Comparison of ENCODE assay signal across 12 cellular contexts in the genomic region with DNA sequence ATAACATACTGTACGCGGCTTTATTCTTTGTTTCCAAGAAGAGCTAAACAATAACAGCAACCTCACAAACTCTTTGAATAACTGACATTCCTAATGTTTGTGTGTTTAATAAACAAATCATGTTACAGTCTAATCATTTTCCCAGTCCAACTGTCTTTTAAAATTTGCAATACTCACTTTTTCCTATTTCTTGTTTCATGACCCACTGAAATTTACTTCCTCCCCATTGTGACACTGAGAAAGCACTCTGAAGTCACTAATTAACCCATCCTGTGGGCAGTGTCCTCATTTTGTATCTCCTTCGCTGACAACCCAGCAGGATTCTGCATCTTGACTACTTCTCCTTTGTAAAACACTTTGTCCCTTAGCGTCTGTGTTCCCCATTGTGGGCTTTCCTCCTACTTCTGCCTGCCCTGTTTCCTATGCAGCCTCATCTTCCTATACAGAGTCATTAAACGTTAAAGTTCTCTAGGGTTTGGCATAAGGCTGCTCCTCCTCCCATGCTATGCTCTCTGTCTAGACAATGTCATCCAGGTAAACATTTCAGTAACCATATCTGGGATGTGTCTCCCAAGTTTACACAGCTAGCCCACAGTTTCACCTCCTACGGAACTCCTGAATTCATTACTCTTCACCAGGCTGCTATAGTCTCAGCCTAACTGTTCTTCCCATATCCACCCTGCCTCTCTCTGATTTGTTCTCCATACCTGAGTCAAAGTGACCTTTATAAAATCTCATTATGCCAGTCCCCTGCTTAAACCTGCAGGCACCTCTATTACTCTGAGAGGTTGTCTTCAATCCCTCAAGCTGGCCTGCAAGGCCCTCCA.
DNase-seq lines count a peak whose midpoint lies in the region; ATAC-seq and TF ChIP-seq lines count a peak whose summit lies in the region.
"Had no signal": no experiment of that assay in that cellular context is flagged by ENCODE, and none has a peak within 500 bp of the region (broad histone marks: within the 10 kb centered on the region; RNA-seq: fewer than 3 reads in every experiment).

No MANE protein-coding gene starts in this region.

- H3K4me3 Mint-ChIP-seq in dendritic cell treated with granulocyte-macrophage colony-stimulating factor and Interleukin-4, amounts not matched to agents 40 ng/mL and 50 ng/mL, for 4 days: no peak overlapping the region
- H3K4me3 Mint-ChIP-seq in neural progenitor cell (peak overlapping the region; percentile 5), endodermal cell (no peak overlapping the region)
- H3K4me3 Mint-ChIP-seq: CD4-positive, alpha-beta T cell; IgD-negative memory B cell had no signal

- no peaks in the 10 kb centered on the region for H3K9me3 Mint-ChIP-seq in dendritic cell treated with granulocyte-macrophage colony-stimulating factor and Interleukin-4, amounts not matched to agents 40 ng/mL and 50 ng/mL, for 4 days
- no peaks in the 10 kb centered on the region for H3K9me3 Mint-ChIP-seq in neural progenitor cell
- H3K9me3 Mint-ChIP-seq in endodermal cell: no peaks in the 10 kb centered on the region
- H3K9me3 Mint-ChIP-seq: CD4-positive, alpha-beta T cell; IgD-negative memory B cell had no signal

- no peaks in the 10 kb centered on the region for H3K27me3 Mint-ChIP-seq in dendritic cell treated with granulocyte-macrophage colony-stimulating factor and Interleukin-4, amounts not matched to agents 40 ng/mL and 50 ng/mL, for 4 days
- no peaks in the 10 kb centered on the region for H3K27me3 Mint-ChIP-seq in neural progenitor cell (ENCODE audit: insufficient read depth, low read depth)
- no peaks in the 10 kb centered on the region for H3K27me3 Mint-ChIP-seq in endodermal cell (ENCODE audit: insufficient read depth)
- H3K27me3 Mint-ChIP-seq: CD4-positive, alpha-beta T cell had no signal

- in situ Hi-C loops in Caki2 (cut with HindIII; ENCODE audit: low pct_unique_long_range_greater_than_20kb, low sequenced_read_pairs): no loop called here

- no peaks in the 10 kb centered on the region for H3K36me3 Mint-ChIP-seq in dendritic cell treated with granulocyte-macrophage colony-stimulating factor and Interleukin-4, amounts not matched to agents 40 ng/mL and 50 ng/mL, for 4 days (ENCODE audit: low read depth)
- no peaks in the 10 kb centered on the region for H3K36me3 Mint-ChIP-seq in neural progenitor cell
- H3K36me3 Mint-ChIP-seq in endodermal cell (ENCODE audit: low read depth): no peaks in the 10 kb centered on the region

- intact Hi-C loops in dendritic cell treated with granulocyte-macrophage colony-stimulating factor and Interleukin-4, amounts not matched to agents 40 ng/mL and 50 ng/mL, for 4 days (cut with micrococcal nuclease): loop anchor here (5.0 kb wide), 1 partner anchor 41 kb away; no protein-coding TSS in a partner anchor
- intact Hi-C loops in posterior cingulate gyrus (cut with DNase I): no loop called here

- ATAC-seq in GM18867 (IDR thresholded peaks at IDR 0.05; ENCODE audit: unreplicated experiment): no peak
- no peak for ATAC-seq in omental fat pad (ENCODE audit: low FRiP score)

- 60 to 77% methylated on average over 4 to 6 of the region's 6 CpGs for WGBS in endodermal cell (ENCODE audit: insufficient coverage in 1 of 2, insufficient read length in 1 of 2), 2 experiments

- peaks cover 31% of the 10 kb centered on the region for H3K4me1 ChIP-seq in neural progenitor cell
- H3K4me1 ChIP-seq in endodermal cell (ENCODE audit: control insufficient read depth, insufficient read depth, low read length): no peaks in the 10 kb centered on the region
- H3K4me1 ChIP-seq: pancreas had no signal

- DNase-seq in Caki2 (ENCODE audit: low read depth) (peak; percentile 88), NB4 (ENCODE audit: low read depth) (peak; percentile 65), neural progenitor cell (ENCODE audit: low spot score) (peak; percentile 22), posterior cingulate gyrus (no peak), omental fat pad (ENCODE audit: low spot score) (no peak), endodermal cell (no peak)
- DNase-seq: CD4-positive, alpha-beta T cell; pancreas; T-helper 1 cell had no signal

- H3K9ac ChIP-seq in neural progenitor cell: no peak overlapping the region
- H3K9ac ChIP-seq in endodermal cell (ENCODE audit: extremely low read depth, low read length, poor library complexity, severe bottlenecking): no peak overlapping the region

- H3K4me3 ChIP-seq in NB4 (ENCODE audit: low read depth, low read length): no peak overlapping the region
- H3K4me3 ChIP-seq in neural progenitor cell: no peak overlapping the region
- H3K4me3 ChIP-seq in endodermal cell (ENCODE audit: low read length): no peak overlapping the region
- H3K4me3 ChIP-seq: pancreas had no signal

- H3K79me2 ChIP-seq in neural progenitor cell (ENCODE audit: low read depth): no peaks in the 10 kb centered on the region

- H3K36me3 ChIP-seq in neural progenitor cell: no peaks in the 10 kb centered on the region
- H3K36me3 ChIP-seq in endodermal cell (ENCODE audit: control insufficient read depth, insufficient read depth, low read length): no peaks in the 10 kb centered on the region
- H3K36me3 ChIP-seq: pancreas had no signal

- peaks cover 21% of the 10 kb centered on the region for H3F3A ChIP-seq in neural progenitor cell (ENCODE audit: low read depth)

- H3K4me1 Mint-ChIP-seq in dendritic cell treated with granulocyte-macrophage colony-stimulating factor and Interleukin-4, amounts not matched to agents 40 ng/mL and 50 ng/mL, for 4 days (ENCODE audit: low read depth): peaks cover 38% of the 10 kb centered on the region
- H3K4me1 Mint-ChIP-seq in neural progenitor cell (peaks cover 36% of the 10 kb centered on the region), endodermal cell (peaks cover 20% of the 10 kb centered on the region)

- H3K9me3 ChIP-seq in neural progenitor cell (ENCODE audit: low read depth): no peaks in the 10 kb centered on the region
- H3K9me3 ChIP-seq in endodermal cell (ENCODE audit: control insufficient read depth, low read length): no peaks in the 10 kb centered on the region
- H3K9me3 ChIP-seq: pancreas had no signal

- peak overlapping the region; percentile 49 for H3K4me2 ChIP-seq in neural progenitor cell

- H2AFZ ChIP-seq in neural progenitor cell (replicated peaks): no peak overlapping the region

- no peak for TF ChIP-seq CTCF in NB4 (IDR thresholded peaks at IDR 0.05; ENCODE audit: low read depth, low read length)
- no peak for TF ChIP-seq CTCF in neural progenitor cell (IDR thresholded peaks at IDR 0.05)
- no peak for TF ChIP-seq CTCF in omental fat pad (IDR thresholded peaks at IDR 0.05)
- no peak for TF ChIP-seq CTCF in endodermal cell (conservative IDR thresholded peaks at IDR 0.05)

- no peaks in the 10 kb centered on the region for H4K20me1 ChIP-seq in neural progenitor cell (ENCODE audit: low read depth)

- peak overlapping the region; percentile 81 for H3K27ac Mint-ChIP-seq in dendritic cell treated with granulocyte-macrophage colony-stimulating factor and Interleukin-4, amounts not matched to agents 40 ng/mL and 50 ng/mL, for 4 days
- no peak overlapping the region for H3K27ac Mint-ChIP-seq in neural progenitor cell
- H3K27ac Mint-ChIP-seq in endodermal cell: no peak overlapping the region
- H3K27ac Mint-ChIP-seq: CD4-positive, alpha-beta T cell; IgD-negative memory B cell had no signal

- no peak for TF ChIP-seq POLR2A in NB4 (IDR thresholded peaks at IDR 0.05; ENCODE audit: extremely low read depth, insufficient read length)

- no peaks in the 10 kb centered on the region for H3K27me3 ChIP-seq in neural progenitor cell
- H3K27me3 ChIP-seq in endodermal cell (ENCODE audit: control insufficient read depth, insufficient read depth, low read length, poor library complexity, severe bottlenecking): no peaks in the 10 kb centered on the region
- H3K27me3 ChIP-seq: pancreas had no signal

- H3K27ac ChIP-seq in neural progenitor cell: no peak overlapping the region
- H3K27ac ChIP-seq in endodermal cell (ENCODE audit: low read depth, low read length): no peak overlapping the region
- H3K27ac ChIP-seq: pancreas had no signal

Comparison
In these comparisons a context has a peak if more than half of its experiments do, and no peak if none do; other contexts are left out.
1. DNase-seq: peak in Caki2 (single experiment), NB4 (single experiment) and neural progenitor cell (single experiment); none in posterior cingulate gyrus (0 of 10), omental fat pad (single experiment) and endodermal cell (single experiment).